Comparison of ENCODE assay signal across 18 cellular contexts in the genomic region with DNA sequence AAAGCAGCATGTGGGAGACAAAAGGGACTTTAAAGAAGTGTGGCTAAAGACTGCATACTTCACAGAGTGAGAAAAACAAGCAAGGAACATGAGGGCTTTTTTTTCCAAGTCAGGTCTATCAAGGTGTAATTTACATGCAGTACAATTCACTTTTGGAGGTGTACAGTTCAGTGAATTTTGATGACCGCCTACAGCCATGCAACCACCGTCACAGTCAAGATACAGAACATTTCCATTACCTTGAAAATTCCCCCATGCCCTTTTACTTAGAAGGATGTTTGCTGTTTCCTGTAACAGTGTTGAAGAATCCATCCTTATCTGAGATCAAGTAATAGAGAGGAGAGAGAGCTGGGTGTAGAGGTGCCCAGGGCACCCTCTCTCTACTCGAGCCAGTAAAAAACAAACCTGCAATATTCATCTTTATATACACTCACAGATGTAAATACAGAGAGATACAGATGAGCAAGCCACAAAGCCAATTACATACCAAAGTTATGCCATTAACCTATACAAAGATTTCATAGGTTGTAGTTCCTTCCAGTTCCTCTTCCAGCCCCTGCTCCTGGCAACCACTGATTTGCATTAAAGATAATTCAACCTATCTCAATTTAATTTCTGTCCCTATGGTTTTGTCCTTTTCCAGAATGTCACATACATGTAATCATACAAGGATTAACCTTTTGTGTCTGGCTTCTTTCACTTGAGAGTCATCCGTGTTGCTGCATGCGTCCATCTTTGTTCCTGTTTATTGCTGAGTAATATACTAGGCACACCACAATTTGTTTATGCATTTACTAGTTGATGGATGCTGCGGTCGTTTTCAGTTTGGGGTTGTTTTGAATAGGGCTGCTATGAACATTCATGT. TPM values are rescaled to one million over a fixed set of nuclear protein-coding genes. Genes with fewer than 3 reads are reported as not detected.
A peak's percentile ranks its signal among the peaks of the same experiment; 100 is the strongest.
DNase-seq lines count a peak whose midpoint lies in the region; ATAC-seq and TF ChIP-seq lines count a peak whose summit lies in the region.
"Had no signal": no experiment of that assay in that cellular context is flagged by ENCODE, and none has a peak within 500 bp of the region (broad histone marks: within the 10 kb centered on the region; RNA-seq: fewer than 3 reads in every experiment).

No MANE protein-coding gene starts in this region.

- H3K9me3 ChIP-seq in OCI-LY7 (ENCODE audit: low read length) (no peaks in the 10 kb centered on the region), BE2C (no peaks in the 10 kb centered on the region)
- H3K9me3 ChIP-seq: Caco-2, MG63 had no signal

- intact Hi-C loops in OCI-LY7 (cut with micrococcal nuclease; ENCODE audit: unreplicated experiment): no loop called here

- peak; percentile 22 for ATAC-seq in memory B cell (ENCODE audit: low read depth)
- ATAC-seq in GM21360 (IDR thresholded peaks at IDR 0.05; ENCODE audit: unreplicated experiment): no peak
- ATAC-seq: Panc1, Right ventricle myocardium inferior had no signal

- H3K36me3 ChIP-seq in OCI-LY7 (ENCODE audit: insufficient read depth, low read length): no peaks in the 10 kb centered on the region
- no peaks in the 10 kb centered on the region for H3K36me3 ChIP-seq in BE2C
- H3K36me3 ChIP-seq: MG63 had no signal

- H3K4me1 ChIP-seq in OCI-LY7 (ENCODE audit: insufficient read depth, low read length, poor library complexity, severe bottlenecking): peaks cover 22% of the 10 kb centered on the region
- H3K4me1 ChIP-seq in BE2C: no peaks in the 10 kb centered on the region; the same call in 1 of the 2 replicates
- H3K4me1 ChIP-seq: Caco-2 had no signal

- peak overlapping the region; percentile 30 for H3K4me2 ChIP-seq in OCI-LY7 (ENCODE audit: low read length)
- H3K4me2 ChIP-seq: KMS-11 had no signal

- H3K27me3 ChIP-seq in BE2C: no peaks in the 10 kb centered on the region

- H3K27ac ChIP-seq in 22Rv1 (0 out of 2 replicates have a peak overlapping the region, but pooled peaks have one; percentile 34), OCI-LY7 (ENCODE audit: low read depth, low read length, poor library complexity, severe bottlenecking) (no peak overlapping the region)
- H3K27ac ChIP-seq: KMS-11 had no signal

- H3K27me3 Mint-ChIP-seq in memory B cell: peaks cover 14% of the 10 kb centered on the region

- POLR2A ChIA-PET in OCI-LY7 (lab: Charles Lee): no interaction called here

- H3K9me2 ChIP-seq in OCI-LY7 (ENCODE audit: insufficient read depth, low read length): no peaks in the 10 kb centered on the region

- no peak overlapping the region for H3K4me3 Mint-ChIP-seq in memory B cell
- H3K4me3 Mint-ChIP-seq: CD4-positive, CD25-positive, alpha-beta regulatory T cell had no signal

- H3K4me1 Mint-ChIP-seq in memory B cell: no peaks in the 10 kb centered on the region

- H4K20me1 ChIP-seq in OCI-LY7 (ENCODE audit: insufficient read depth, low read length): no peaks in the 10 kb centered on the region

- H3K36me3 Mint-ChIP-seq in memory B cell: no peaks in the 10 kb centered on the region
- H3K36me3 Mint-ChIP-seq: CD4-positive, CD25-positive, alpha-beta regulatory T cell had no signal

- TF ChIP-seq CTCF in 22Rv1 (IDR thresholded peaks at IDR 0.05): no peak
- TF ChIP-seq CTCF in GM12865 (IDR thresholded peaks at IDR 0.05; ENCODE audit: insufficient read depth, low read depth, low read length, missing control alignments): no peak
- no peak for TF ChIP-seq CTCF in OCI-LY7 (conservative IDR thresholded peaks at IDR 0.05; ENCODE audit: low read length)
- TF ChIP-seq CTCF in BE2C (IDR thresholded peaks at IDR 0.05; ENCODE audit: low read depth, low read length): no peak

- BruUV-seq in OCI-LY7 (replicated peaks; lab: Mats Ljungman, UMichigan): no TSS peak

- no peaks in the 10 kb centered on the region for H3K79me2 ChIP-seq in OCI-LY7 (ENCODE audit: insufficient read depth, low read depth, low read length)

- peaks cover 1% of the 10 kb centered on the region for H3K9me3 Mint-ChIP-seq in memory B cell
- H3K9me3 Mint-ChIP-seq: CD4-positive, CD25-positive, alpha-beta regulatory T cell had no signal

- CTCF ChIA-PET in OCI-LY7 (lab: Charles Lee; ENCODE audit: unreplicated experiment): no interaction called here

- DNase-seq in GM12865 (ENCODE audit: low read depth) (peak; percentile 34), OCI-LY7 (ENCODE audit: low spot score) (no peak), memory B cell (ENCODE audit: low spot score in 2 of 2) (no peak), BE2C (no peak)
- no peak for DNase-seq in effector CD8-positive, alpha-beta T cell (lab: John Stamatoyannopoulos, UW)
- DNase-seq: Caco-2; CD4-positive, CD25-positive, alpha-beta regulatory T cell; DMS153; GOT3; MG63; NCI-H1092 treated with DMSO at 0.1 percent for 48 hours; NCI-H345; NK-92 treated with Interleukin-12 subunit alpha and Interleukin-12 subunit beta, amount 100 ng/mL, for 24 hours had no signal

- H2AFZ ChIP-seq in OCI-LY7 (ENCODE audit: low read length): no peak overlapping the region; the same call in 1 of the 2 replicates

- H3K27ac Mint-ChIP-seq in memory B cell: no peak overlapping the region
- H3K27ac Mint-ChIP-seq: CD4-positive, CD25-positive, alpha-beta regulatory T cell had no signal

- no peak overlapping the region for H3K4me3 ChIP-seq in GM12865 (ENCODE audit: low read depth, low read length)
- no peak overlapping the region for H3K4me3 ChIP-seq in OCI-LY7 (ENCODE audit: low read depth, low read length, poor library complexity, severe bottlenecking)
- no peak overlapping the region for H3K4me3 ChIP-seq in BE2C (ENCODE audit: low read depth, low read length)
- H3K4me3 ChIP-seq: MG63 had no signal

RNA-seq across cellular contexts. Expression of gene RASD2, which starts 35.0 kb away (rescaled TPM):
- 0.19 TPM in 1 of 2 replicates, not detected in the other for total RNA-seq in OCI-LY7 (2014; rRNA removed; shearing (Covaris generic))
- 0.11 TPM in 1 of 2 replicates, not detected in the other for total RNA-seq in OCI-LY7 (2022)
- not detected for polyA plus RNA-seq in BE2C (2012; ENCODE audit: insufficient read depth, insufficient read length, low read depth)
